In genomic region chr3:138442433-138442832, GRCh38 we compare ENCODE assay signal across 10 cellular contexts. TPM values are rescaled to one million over a fixed set of nuclear protein-coding genes. Genes with fewer than 3 reads are reported as not detected.
DNase-seq lines count a peak whose midpoint lies in the region; ATAC-seq and TF ChIP-seq lines count a peak whose summit lies in the region.
"Had no signal": no experiment of that assay in that cellular context is flagged by ENCODE, and none has a peak within 500 bp of the region (broad histone marks: within the 10 kb centered on the region; RNA-seq: fewer than 3 reads in every experiment).

No MANE protein-coding gene starts in this region.

- H3K79me2 ChIP-seq in GM23338 (replicated peaks; ENCODE audit: insufficient read depth), result no peaks in the 10 kb centered on the region

- H3K36me3 Mint-ChIP-seq in GM23338 (ENCODE audit: low read depth) (no peaks in the 10 kb centered on the region), endodermal cell (ENCODE audit: low read depth) (no peaks in the 10 kb centered on the region)
- no peaks in the 10 kb centered on the region for H3K36me3 Mint-ChIP-seq in activated CD8-positive, alpha-beta T cell treated with anti-CD3 and anti-CD28 coated beads for 36 hours (ENCODE audit: low read depth)
- H3K36me3 Mint-ChIP-seq: IgD-negative memory B cell had no signal

- H3K36me3 ChIP-seq in GM23338 (ENCODE audit: insufficient read depth), result no peaks in the 10 kb centered on the region
- H3K36me3 ChIP-seq in endodermal cell (ENCODE audit: control insufficient read depth, insufficient read depth, low read length), result no peaks in the 10 kb centered on the region
- no peaks in the 10 kb centered on the region for H3K36me3 ChIP-seq in transverse colon

- H3K4me1 ChIP-seq in GM23338 (ENCODE audit: insufficient read depth) (no peaks in the 10 kb centered on the region; the same call in 1 of the 2 replicates), endodermal cell (ENCODE audit: control insufficient read depth, insufficient read depth, low read length) (peaks cover 7% of the 10 kb centered on the region), transverse colon (no peaks in the 10 kb centered on the region)

- H3K27me3 ChIP-seq in GM23338 (ENCODE audit: insufficient read depth), result no peaks in the 10 kb centered on the region
- H3K27me3 ChIP-seq in endodermal cell (ENCODE audit: control insufficient read depth, insufficient read depth, low read length, poor library complexity, severe bottlenecking), result no peaks in the 10 kb centered on the region
- H3K27me3 ChIP-seq in transverse colon, result no peaks in the 10 kb centered on the region

- peak; percentile 40 for ATAC-seq in GM23338
- ATAC-seq in GM18519 (IDR thresholded peaks at IDR 0.05; ENCODE audit: low FRiP score, unreplicated experiment), result no peak
- ATAC-seq in activated CD8-positive, alpha-beta T cell treated with anti-CD3 and anti-CD28 coated beads for 36 hours, result no peak
- ATAC-seq: T-helper 17 cell had no signal

- H3K4me1 Mint-ChIP-seq in GM23338 (peaks cover 12% of the 10 kb centered on the region), endodermal cell (peaks cover 36% of the 10 kb centered on the region)
- no peaks in the 10 kb centered on the region for H3K4me1 Mint-ChIP-seq in activated CD8-positive, alpha-beta T cell treated with anti-CD3 and anti-CD28 coated beads for 36 hours (ENCODE audit: low read depth)
- H3K4me1 Mint-ChIP-seq: IgD-negative memory B cell, T-helper 17 cell had no signal

- no peak overlapping the region for H3K27ac Mint-ChIP-seq in GM23338
- peak overlapping the region; percentile 87 for H3K27ac Mint-ChIP-seq in endodermal cell
- H3K27ac Mint-ChIP-seq in activated CD8-positive, alpha-beta T cell treated with anti-CD3 and anti-CD28 coated beads for 36 hours, result no peak overlapping the region
- H3K27ac Mint-ChIP-seq: T-helper 17 cell had no signal

- CTCF ChIA-PET in activated CD8-positive, alpha-beta T cell treated with anti-CD3 and anti-CD28 coated beads for 36 hours (lab: Charles Lee), result interaction anchor here (1.1 to 1.9 kb wide), 3 partner anchors 25 to 494 kb away, joined by 3 to 5 read pairs (median 4); no protein-coding TSS in a partner anchor

- no peak overlapping the region for H3K9ac ChIP-seq in endodermal cell (ENCODE audit: extremely low read depth, low read length, poor library complexity, severe bottlenecking)

- H3K27ac ChIP-seq in GM23338 (ENCODE audit: low read depth) (no peak overlapping the region), endodermal cell (ENCODE audit: low read depth, low read length) (no peak overlapping the region), transverse colon (no peak overlapping the region)

- in situ Hi-C loops in transverse colon (cut with MboI; ENCODE audit: low pct_ligation_motif_present in 1 of 4, low pct_unique_long_range_greater_than_20kb in 1 of 4, low sequenced_read_pairs in 3 of 4), result no loop called here

- TF ChIP-seq POLR2A in transverse colon (IDR thresholded peaks at IDR 0.05), result no peak

- DNase-seq in GM23338 (ENCODE audit: low spot score), result no peak
- peak; percentile 93 for DNase-seq in OCI-M1 (lab: John Stamatoyannopoulos, UW)
- peak; percentile 82 for DNase-seq in endodermal cell
- peak; percentile 35 for DNase-seq in posterior vena cava (ENCODE audit: low spot score)
- DNase-seq in transverse colon, result no peak
- DNase-seq in activated CD8-positive, alpha-beta T cell treated with anti-CD3 and anti-CD28 coated beads for 36 hours, result no peak
- DNase-seq: NCI-H524 treated with DMSO at 0.1 percent for 48 hours, T-helper 17 cell had no signal

- TF ChIP-seq CTCF in GM23338 (conservative IDR thresholded peaks at IDR 0.05; ENCODE audit: low read depth in 2 of 2) (no peak), endodermal cell (conservative IDR thresholded peaks at IDR 0.05) (no peak), transverse colon (IDR thresholded peaks at IDR 0.05) (no peak)
- TF ChIP-seq CTCF in activated CD8-positive, alpha-beta T cell treated with anti-CD3 and anti-CD28 coated beads for 36 hours (IDR thresholded peaks at IDR 0.05), result no peak

- H3K9me2 ChIP-seq in GM23338 (ENCODE audit: insufficient read depth), result no peaks in the 10 kb centered on the region

- H3F3A ChIP-seq in GM23338 (replicated peaks; ENCODE audit: low read depth), result no peaks in the 10 kb centered on the region

- no peak for TF ChIP-seq EP300 in transverse colon (IDR thresholded peaks at IDR 0.05; ENCODE audit: low read depth)

- H3K4me3 Mint-ChIP-seq in GM23338 (no peak overlapping the region), endodermal cell (no peak overlapping the region)
- H3K4me3 Mint-ChIP-seq in activated CD8-positive, alpha-beta T cell treated with anti-CD3 and anti-CD28 coated beads for 36 hours, result no peak overlapping the region
- H3K4me3 Mint-ChIP-seq: IgD-negative memory B cell, T-helper 17 cell had no signal

- 0 out of 2 replicates have a peak, but pooled peaks cover 2% of the 10 kb centered on the region for H4K20me1 ChIP-seq in GM23338 (replicated peaks; ENCODE audit: insufficient read depth)

- H3K4me3 ChIP-seq in GM23338 (no peak overlapping the region), endodermal cell (ENCODE audit: low read length) (peak overlapping the region; percentile 54), transverse colon (no peak overlapping the region)

- no peaks in the 10 kb centered on the region for H3K9me3 Mint-ChIP-seq in GM23338
- H3K9me3 Mint-ChIP-seq in endodermal cell, result no peaks in the 10 kb centered on the region
- H3K9me3 Mint-ChIP-seq in activated CD8-positive, alpha-beta T cell treated with anti-CD3 and anti-CD28 coated beads for 36 hours, result no peaks in the 10 kb centered on the region
- H3K9me3 Mint-ChIP-seq: IgD-negative memory B cell had no signal

- 78 to 80% methylated on average over 3 to 5 of the region's 5 CpGs for WGBS in endodermal cell (ENCODE audit: insufficient coverage in 1 of 2, insufficient read length in 1 of 2), 2 experiments
- WGBS in transverse colon (ENCODE audit: low coverage in 1 of 2), 2 donors, result 72 to 100% methylated on average over 2 to 5 of the region's 5 CpGs

- intact Hi-C loops in posterior vena cava (cut with DNase I), result no loop called here
- intact Hi-C loops in transverse colon (cut with DNase I; ENCODE audit: low total_unique reads), result no loop called here
- intact Hi-C loops in activated CD8-positive, alpha-beta T cell treated with anti-CD3 and anti-CD28 coated beads for 36 hours (cut with micrococcal nuclease), result no loop called here

- peaks cover 6% of the 10 kb centered on the region for H3K27me3 Mint-ChIP-seq in GM23338 (ENCODE audit: insufficient read depth, low read depth, poor library complexity)
- peaks cover 3% of the 10 kb centered on the region for H3K27me3 Mint-ChIP-seq in endodermal cell (ENCODE audit: insufficient read depth)
- peaks cover 3% of the 10 kb centered on the region for H3K27me3 Mint-ChIP-seq in activated CD8-positive, alpha-beta T cell treated with anti-CD3 and anti-CD28 coated beads for 36 hours

- H2AFZ ChIP-seq in GM23338, result no peak overlapping the region

- H3K4me2 ChIP-seq in GM23338, result no peak overlapping the region

- POLR2A ChIA-PET in activated CD8-positive, alpha-beta T cell treated with anti-CD3 and anti-CD28 coated beads for 36 hours (lab: Charles Lee), result no interaction called here

- no peaks in the 10 kb centered on the region for H3K9me3 ChIP-seq in endodermal cell (ENCODE audit: control insufficient read depth, low read length)
- H3K9me3 ChIP-seq in transverse colon, result no peaks in the 10 kb centered on the region

TF ChIP-seq in GM23338, 12 proteins besides CTCF, POLR2A, EP300 and RAD21:
- TF ChIP-seq ZNF331 (CRISPR knock-in tag; IDR thresholded peaks at IDR 0.05; ENCODE audit: low read depth) (no peak), EZH2 (IDR thresholded peaks at IDR 0.05; ENCODE audit: low read depth, unreplicated experiment) (no peak), STAT1 (IDR thresholded peaks at IDR 0.05; ENCODE audit: unreplicated experiment) (no peak), POLR2AphosphoS5 (IDR thresholded peaks at IDR 0.05; ENCODE audit: low read depth) (no peak), EZH2phosphoT487 (IDR thresholded peaks at IDR 0.05; ENCODE audit: unreplicated experiment) (no peak), NANOG (IDR thresholded peaks at IDR 0.05; ENCODE audit: borderline replicate concordance) (no peak)
- TF ChIP-seq, protein P1, sequence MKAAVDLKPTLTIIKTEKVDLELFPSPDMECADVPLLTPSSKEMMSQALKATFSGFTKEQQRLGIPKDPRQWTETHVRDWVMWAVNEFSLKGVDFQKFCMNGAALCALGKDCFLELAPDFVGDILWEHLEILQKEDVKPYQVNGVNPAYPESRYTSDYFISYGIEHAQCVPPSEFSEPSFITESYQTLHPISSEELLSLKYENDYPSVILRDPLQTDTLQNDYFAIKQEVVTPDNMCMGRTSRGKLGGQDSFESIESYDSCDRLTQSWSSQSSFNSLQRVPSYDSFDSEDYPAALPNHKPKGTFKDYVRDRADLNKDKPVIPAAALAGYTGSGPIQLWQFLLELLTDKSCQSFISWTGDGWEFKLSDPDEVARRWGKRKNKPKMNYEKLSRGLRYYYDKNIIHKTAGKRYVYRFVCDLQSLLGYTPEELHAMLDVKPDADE (IDR thresholded peaks at IDR 0.05), result no peak
TF ChIP-seq in GM23338: peak in this region for 0.

RNA-seq across cellular contexts. Expression of gene ESYT3, which starts 8.0 kb away (rescaled TPM):
- total RNA-seq in GM23338 (2014; rRNA removed; shearing (Covaris generic)), result 7.4 and 8.2 TPM in 2 replicates
- 3.5 TPM in 2 replicates for polyA plus RNA-seq in GM23338 (2016; fragmentation: Nextera tagmentation; extraction: Ambion mirVana)
- 10 to 100 TPM in 1 of 2 donors, 1 to 10 TPM in 1; 7.7 to 10.2 TPM for total RNA-seq in endodermal cell
- 1.5 TPM for polyA plus RNA-seq in endodermal cell (2013, experiment 1 of 2)
- polyA plus RNA-seq in endodermal cell (2013, experiment 2 of 2), result 0.70 TPM
- total RNA-seq in posterior vena cava, result under 1 TPM; 0.37 to 0.43 TPM
- total RNA-seq in transverse colon, result 1 to 10 TPM in 3 of 4 donors, under 1 TPM in 1; 0.60 to 6.0 (median 2.8) TPM
- under 1 TPM; 0.09 to 0.16 TPM for total RNA-seq in activated CD8-positive, alpha-beta T cell treated with anti-CD3 and anti-CD28 coated beads for 36 hours

Comparison
In these comparisons a context has a peak if more than half of its experiments do, and no peak if none do; other contexts are left out.
1. DNase-seq: peak in OCI-M1 (single experiment), endodermal cell (single experiment) and posterior vena cava (single experiment); none in GM23338 (single experiment), transverse colon (single experiment) and activated CD8-positive, alpha-beta T cell treated with anti-CD3 and anti-CD28 coated beads for 36 hours (single experiment).